1 cellular context compared by ENCODE assay signal in the genomic region with DNA sequence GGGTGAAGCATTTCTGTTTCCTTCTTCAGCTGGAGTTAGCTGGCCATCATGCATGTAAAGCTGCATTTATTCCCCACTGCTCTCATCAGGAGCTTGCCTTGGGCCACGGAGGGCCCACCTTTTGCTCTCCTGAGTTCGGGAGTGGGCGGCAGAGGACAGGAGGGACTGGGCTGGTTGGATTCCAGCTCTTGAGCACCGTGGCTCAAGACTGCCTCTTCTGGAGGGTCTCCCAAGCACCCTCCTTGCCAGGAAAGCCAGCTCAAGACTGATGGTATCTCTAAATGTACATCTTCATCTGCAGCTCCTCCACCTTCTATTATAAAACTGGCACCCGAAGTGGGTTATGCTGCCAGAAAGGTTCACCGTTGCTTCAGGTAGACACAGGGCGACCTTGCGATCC.
TF ChIP-seq lines count a peak whose summit lies in the region.

No MANE protein-coding gene starts in this region.

TF ChIP-seq in H1, 55 proteins besides CTCF, POLR2A, EP300 and RAD21:
- no peak for TF ChIP-seq SP4 (IDR thresholded peaks at IDR 0.05; ENCODE audit: low read length)
- 0 out of 2 replicates have a peak, but pooled peaks have one; percentile 28 for TF ChIP-seq TEAD4 (IDR thresholded peaks at IDR 0.05; ENCODE audit: low read depth, low read length)
